In genomic region chr20:51045492-51045891, GRCh38 we compare ENCODE assay signal across 3 cellular contexts. TPM values are rescaled to one million over a fixed set of nuclear protein-coding genes. Genes with fewer than 3 reads are reported as not detected.
"Had no signal": no experiment of that assay in that cellular context is flagged by ENCODE, and none has a peak within 500 bp of the region (broad histone marks: within the 10 kb centered on the region; RNA-seq: fewer than 3 reads in every experiment).

No MANE protein-coding gene starts in this region.

RNA-seq across cellular contexts. Expression of gene KCNG1, which starts 22.6 kb away (rescaled TPM):
- total RNA-seq: activated CD4-positive, alpha-beta T cell treated with anti-CD3 and anti-CD28 coated beads, Interleukin-2, amount 10 ng/mL, durations not matched to agents 7 days and 5 days; activated CD8-positive, alpha-beta T cell treated with anti-CD3 and anti-CD28 coated beads, Interleukin-2, amount 10 ng/mL, durations not matched to agents 7 days and 5 days; T-helper 2 cell treated with Interferon-gamma antibody and Interleukin-4, amounts not matched to agents 100 ng/mL and 5 ng/mL, for 36 hours had no signal
